Comparison of ENCODE assay signal across 8 cellular contexts in the genomic region with DNA sequence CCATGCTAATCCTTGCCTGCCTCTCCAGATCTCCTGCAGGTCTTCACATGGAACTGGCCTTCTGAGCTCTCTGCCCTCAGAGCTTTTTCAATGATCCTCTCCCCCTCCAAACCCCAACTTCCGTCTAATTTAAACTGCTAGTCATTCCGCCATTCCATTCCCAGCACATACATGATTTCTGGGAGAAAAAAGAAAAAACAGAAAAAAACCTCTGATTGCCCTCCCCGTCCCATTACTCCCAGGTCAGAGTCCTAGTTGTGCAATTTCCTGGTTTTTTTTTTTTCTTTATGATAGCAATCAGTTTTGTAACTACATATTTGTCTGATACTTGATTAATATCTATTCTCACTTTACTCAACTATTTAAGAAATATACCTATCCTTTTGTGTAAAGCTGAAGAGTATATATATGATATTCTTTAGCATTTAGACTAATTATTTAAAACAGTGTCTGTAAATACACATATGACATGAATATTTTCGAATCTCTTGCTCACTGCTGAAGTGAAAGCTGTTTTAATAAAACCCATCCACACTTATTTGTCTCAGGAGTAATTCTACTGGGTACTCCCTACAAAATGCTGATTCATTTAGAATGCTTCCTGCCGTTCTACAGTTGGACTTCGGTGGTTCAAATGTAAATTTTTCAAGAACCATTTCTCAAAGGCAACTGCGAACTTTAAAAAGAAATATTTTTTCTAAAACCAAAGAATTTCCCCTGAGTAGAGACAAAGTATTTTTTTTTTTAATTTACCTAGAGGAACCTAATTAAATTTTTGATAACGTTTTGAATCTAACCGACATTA. TPM values are rescaled to one million over a fixed set of nuclear protein-coding genes. Genes with fewer than 3 reads are reported as not detected.
DNase-seq lines count a peak whose midpoint lies in the region; ATAC-seq and TF ChIP-seq lines count a peak whose summit lies in the region.

No MANE protein-coding gene starts in this region.

- TF ChIP-seq CTCF in heart right ventricle (IDR thresholded peaks at IDR 0.05) (no peak), epithelial cell of proximal tubule (conservative IDR thresholded peaks at IDR 0.05; ENCODE audit: low read depth, low read length) (no peak), osteoblast (IDR thresholded peaks at IDR 0.05; ENCODE audit: extremely low read depth, low read depth, low read length) (no peak)

- H2AFZ ChIP-seq in osteoblast (ENCODE audit: low read length) = no peak overlapping the region

- H3K4me1 ChIP-seq in heart right ventricle (peaks cover 0 to 25% (median 20%) of the 10 kb centered on the region in 9 donors), osteoblast (ENCODE audit: insufficient read depth, low read length) (peaks cover 6% of the 10 kb centered on the region)

- H3K27me3 ChIP-seq in heart right ventricle = no peaks in the 10 kb centered on the region
- no peaks in the 10 kb centered on the region for H3K27me3 ChIP-seq in osteoblast (ENCODE audit: insufficient read depth, low read length)

- DNase-seq in heart right ventricle (no peak), Right ventricle myocardium inferior (ENCODE audit: missing footprints) (no peak), SK-MEL-5 (ENCODE audit: low read depth, low spot score) (peak; percentile 22), epithelial cell of proximal tubule (ENCODE audit: low read depth) (no peak), osteoblast (ENCODE audit: insufficient read length, low spot score, missing footprints) (peak; percentile 92), midbrain (lab: John Stamatoyannopoulos, UW) (no peak), COLO829 (ENCODE audit: low spot score) (no peak)

- H3K36me3 ChIP-seq in heart right ventricle (peaks cover 0 to 46% (median 23%) of the 10 kb centered on the region in 9 donors), osteoblast (ENCODE audit: insufficient read depth, low read length) (peaks cover 37% of the 10 kb centered on the region)

- peaks cover 55% of the 10 kb centered on the region for H3K79me2 ChIP-seq in osteoblast (ENCODE audit: insufficient read depth, low read length)

- in situ Hi-C loops in SK-MEL-5 (cut with HindIII; ENCODE audit: low pct_unique_long_range_greater_than_20kb, low sequenced_read_pairs) = no loop called here

- ATAC-seq in heart right ventricle (no peak), Right ventricle myocardium inferior (no peak), GM21786 (IDR thresholded peaks at IDR 0.05; ENCODE audit: unreplicated experiment) (no peak)

- H4K20me1 ChIP-seq in osteoblast (ENCODE audit: insufficient read depth, low read length) = peaks cover 5% of the 10 kb centered on the region

- peak overlapping the region in 9 of 10 donors; percentile 85 to 98 (median 92) for H3K27ac ChIP-seq in heart right ventricle
- peak overlapping the region; percentile 92 for H3K27ac ChIP-seq in osteoblast (ENCODE audit: low read depth, low read length)

- peak overlapping the region; percentile 95 for H3K4me2 ChIP-seq in osteoblast (ENCODE audit: insufficient read depth, low read length)

- H3K4me3 ChIP-seq in heart right ventricle (peak overlapping the region; percentile 73 to 95 (median 82)), epithelial cell of proximal tubule (ENCODE audit: low read depth, low read length) (peak overlapping the region; percentile 89), osteoblast (ENCODE audit: insufficient read depth, low read length) (peak overlapping the region; percentile 98)

- intact Hi-C loops in heart right ventricle (cut with DNase I) (loop anchor here in 7 of 10 donors (2.0 to 10.0 kb wide), 9 partner anchors 101 to 254 kb away; partner anchors contain the start of gene CDC42SE2 (in 2 of the 7)), Right ventricle myocardium inferior (cut with DNase I) (loop anchor here (1.0 to 10.0 kb wide), 2 partner anchors 101 to 221 kb away; partner anchors contain the start of gene CDC42SE2)

- WGBS in heart right ventricle, 2 donors = 28 to 35% methylated on average over 9 of the region's 9 CpGs

- H3K9me3 ChIP-seq in heart right ventricle (no peaks in the 10 kb centered on the region), osteoblast (ENCODE audit: low read depth, low read length) (no peaks in the 10 kb centered on the region)

RNA-seq across cellular contexts. Expression of gene HINT1, which starts 1.5 kb away (rescaled TPM):
- 100 to 1,000 TPM; 113 to 190 (median 130) TPM for total RNA-seq in heart right ventricle
- polyA plus RNA-seq in heart right ventricle = 100 to 1,000 TPM in 1 of 2 donors, 10 to 100 TPM in 1; 53.8 to 279 TPM
- 200 TPM for total RNA-seq in Right ventricle myocardium inferior
- total RNA-seq in SK-MEL-5 (2014; rRNA removed; shearing (Covaris generic)) = 188 and 229 TPM in 2 replicates
- 216 and 259 TPM in 2 replicates for polyA plus RNA-seq in SK-MEL-5 (2015; cell fraction: cytosol; rRNA removed)
- polyA plus RNA-seq in SK-MEL-5 (2015; cell fraction: nucleus; rRNA removed) = 87.6 and 98.2 TPM in 2 replicates
- total RNA-seq in epithelial cell of proximal tubule = 333 and 354 TPM in 2 replicates
- total RNA-seq in osteoblast = 134 and 158 TPM in 2 replicates

RNA-seq across cellular contexts. Expression of gene LYRM7, which starts 7.2 kb away (rescaled TPM):
- total RNA-seq in heart right ventricle = 10 to 100 TPM; 16.5 to 31.5 (median 24.5) TPM
- polyA plus RNA-seq in heart right ventricle = 10 to 100 TPM in 1 of 2 donors, 1 to 10 TPM in 1; 5.3 to 13.5 TPM
- 26.9 TPM for total RNA-seq in Right ventricle myocardium inferior
- total RNA-seq in SK-MEL-5 (2014; rRNA removed; shearing (Covaris generic)) = 7.5 and 9.0 TPM in 2 replicates
- 6.9 and 10.8 TPM in 2 replicates for polyA plus RNA-seq in SK-MEL-5 (2015; cell fraction: cytosol; rRNA removed)
- 5.5 and 6.6 TPM in 2 replicates for polyA plus RNA-seq in SK-MEL-5 (2015; cell fraction: nucleus; rRNA removed)
- 1.5 and 4.2 TPM in 2 replicates for total RNA-seq in epithelial cell of proximal tubule
- 4.7 and 5.3 TPM in 2 replicates for total RNA-seq in osteoblast

Comparison
In these comparisons a context has a peak if more than half of its experiments do, and no peak if none do; other contexts are left out.
1. DNase-seq: peak in SK-MEL-5 (single experiment) and osteoblast (single experiment); none in heart right ventricle (0 of 2), Right ventricle myocardium inferior (single experiment), epithelial cell of proximal tubule (single experiment), midbrain (single experiment) and COLO829 (single experiment).
2. Peak in every context shown above with its lines, with median percentiles within 50 percentile points of each other: H3K4me3 ChIP-seq.